ENCODE assay signal across 16 cellular contexts in the genomic region with DNA sequence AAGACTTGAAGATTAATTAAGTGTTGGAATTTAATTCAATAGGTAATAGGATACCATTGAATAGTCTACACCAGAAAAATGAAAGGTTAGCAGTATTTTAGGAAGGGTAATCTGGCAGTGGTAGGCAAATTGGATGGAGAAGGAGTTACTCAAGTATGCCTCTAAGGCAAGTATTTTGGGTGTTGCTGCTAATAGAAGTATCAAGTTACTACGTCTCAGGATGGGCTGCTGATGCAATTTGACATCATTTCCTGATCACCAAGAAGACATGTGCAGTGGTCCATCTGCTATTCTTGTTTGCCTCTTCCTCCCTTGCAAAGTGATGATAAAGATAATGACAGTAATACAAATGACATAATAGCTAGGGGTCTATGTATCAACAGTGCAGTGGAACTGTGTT.
"Had no signal": no experiment of that assay in that cellular context is flagged by ENCODE, and none has a peak within 500 bp of the region (broad histone marks: within the 10 kb centered on the region; RNA-seq: fewer than 3 reads in every experiment).

No MANE protein-coding gene starts in this region.

- H3K36me3 Mint-ChIP-seq: naive thymus-derived CD4-positive, alpha-beta T cell; type B pancreatic cell had no signal

- H3K4me3 Mint-ChIP-seq: activated naive CD8-positive, alpha-beta T cell treated with anti-CD3 and anti-CD28 coated beads, Interleukin-2, amount 50 U/mL, for 24 hours; naive thymus-derived CD4-positive, alpha-beta T cell; stimulated activated naive CD8-positive, alpha-beta T cell treated with anti-CD3 and anti-CD28 coated beads, Interleukin-15, amount 100 ng/mL, for 72 hours; type B pancreatic cell had no signal

- H3K27me3 ChIP-seq: cardiac muscle cell, dorsolateral prefrontal cortex, pancreas had no signal

- H3K4me1 ChIP-seq: left ventricle myocardium inferior, pancreas had no signal

- H3K27me3 Mint-ChIP-seq: activated naive CD8-positive, alpha-beta T cell treated with anti-CD3 and anti-CD28 coated beads, Interleukin-2, amount 50 U/mL, for 24 hours; stimulated activated naive CD8-positive, alpha-beta T cell treated with anti-CD3 and anti-CD28 coated beads, Interleukin-15, amount 100 ng/mL, for 72 hours; type B pancreatic cell had no signal

- H3K9me3 Mint-ChIP-seq: activated naive CD8-positive, alpha-beta T cell treated with anti-CD3 and anti-CD28 coated beads, Interleukin-2, amount 50 U/mL, for 24 hours; type B pancreatic cell had no signal

- H3K36me3 ChIP-seq: cardiac muscle cell, left ventricle myocardium inferior, pancreas had no signal

- DNase-seq: activated CD4-positive, alpha-beta T cell treated with anti-CD3 and anti-CD28 coated beads, Interleukin-2, amount 50 U/mL, for 1 hour; activated naive CD4-positive, alpha-beta T cell; activated naive CD8-positive, alpha-beta T cell treated with anti-CD3 and anti-CD28 coated beads, Interleukin-2, amount 50 U/mL, for 24 hours; dorsolateral prefrontal cortex; erythroblast; hippocampal formation; left ventricle myocardium inferior; mucosa of descending colon; naive thymus-derived CD4-positive, alpha-beta T cell; pancreas; stimulated activated naive CD8-positive, alpha-beta T cell treated with anti-CD3 and anti-CD28 coated beads, Interleukin-15, amount 100 ng/mL, for 72 hours; T-helper 9 cell had no signal

- H3K27ac ChIP-seq: cardiac muscle cell, dorsolateral prefrontal cortex, left ventricle myocardium inferior, pancreas had no signal

- H3K4me1 Mint-ChIP-seq: activated naive CD8-positive, alpha-beta T cell treated with anti-CD3 and anti-CD28 coated beads, Interleukin-2, amount 50 U/mL, for 24 hours; naive thymus-derived CD4-positive, alpha-beta T cell; stimulated activated naive CD8-positive, alpha-beta T cell treated with anti-CD3 and anti-CD28 coated beads, Interleukin-15, amount 100 ng/mL, for 72 hours had no signal

- H3K9me3 ChIP-seq: mucosa of descending colon, pancreas had no signal

- H3K4me3 ChIP-seq: cardiac muscle cell, dorsolateral prefrontal cortex, left ventricle myocardium inferior, mucosa of descending colon, pancreas had no signal

- ATAC-seq: activated CD4-positive, CD25-positive, alpha-beta regulatory T cell treated with anti-CD3 and anti-CD28 coated beads, Interleukin-2, amount 50 U/mL, for 24 hours; activated naive CD8-positive, alpha-beta T cell treated with anti-CD3 and anti-CD28 coated beads, Interleukin-2, amount 50 U/mL, for 24 hours; mucosa of descending colon; naive thymus-derived CD4-positive, alpha-beta T cell; pancreas; sciatic nerve; stimulated activated naive CD8-positive, alpha-beta T cell treated with anti-CD3 and anti-CD28 coated beads, Interleukin-15, amount 100 ng/mL, for 72 hours had no signal

- H3K27ac Mint-ChIP-seq: activated naive CD8-positive, alpha-beta T cell treated with anti-CD3 and anti-CD28 coated beads, Interleukin-2, amount 50 U/mL, for 24 hours; naive thymus-derived CD4-positive, alpha-beta T cell; stimulated activated naive CD8-positive, alpha-beta T cell treated with anti-CD3 and anti-CD28 coated beads, Interleukin-15, amount 100 ng/mL, for 72 hours; type B pancreatic cell had no signal
